Comparison of ENCODE assay signal across 1 cellular context in genomic region chr6:150637266-150637665, GRCh38.
TF ChIP-seq lines count a peak whose summit lies in the region.

No MANE protein-coding gene starts in this region.

TF ChIP-seq in HEK293, 187 proteins besides CTCF, POLR2A, EP300 and RAD21 (continued from another document):
- TF ChIP-seq ZNF518A (tag by site-specific recombination; conservative IDR thresholded peaks at IDR 0.05; ENCODE audit: low read depth), result no peak
- peak; percentile 82 for TF ChIP-seq ZBTB17 (tag by site-specific recombination; IDR thresholded peaks at IDR 0.05)
- TF ChIP-seq HIC1 (tag by site-specific recombination; IDR thresholded peaks at IDR 0.05), result no peak
- no peak for TF ChIP-seq ZNF585B (tag by site-specific recombination; IDR thresholded peaks at IDR 0.05)
- TF ChIP-seq ZNF514 (tag by site-specific recombination; IDR thresholded peaks at IDR 0.05), result no peak
- peak; percentile 60 for TF ChIP-seq PRDM1 (tag by site-specific recombination; IDR thresholded peaks at IDR 0.05)
- TF ChIP-seq ZNF138 (tag by site-specific recombination; IDR thresholded peaks at IDR 0.05; ENCODE audit: borderline replicate concordance), result no peak
- no peak for TF ChIP-seq ZFP37 (tag by site-specific recombination; IDR thresholded peaks at IDR 0.05)
- TF ChIP-seq ZSCAN23 (tag by site-specific recombination; IDR thresholded peaks at IDR 0.05), result no peak
- no peak for TF ChIP-seq ZNF214 (tag by site-specific recombination; IDR thresholded peaks at IDR 0.05; ENCODE audit: borderline replicate concordance)
